21 cellular contexts compared by ENCODE assay signal in genomic region chr1:173097001-173097400, GRCh38. TPM values are rescaled to one million over a fixed set of nuclear protein-coding genes. Genes with fewer than 3 reads are reported as not detected.
DNase-seq lines count a peak whose midpoint lies in the region; ATAC-seq, FAIRE-seq and TF ChIP-seq lines count a peak whose summit lies in the region.
"Had no signal": no experiment of that assay in that cellular context is flagged by ENCODE, and none has a peak within 500 bp of the region (broad histone marks: within the 10 kb centered on the region; RNA-seq: fewer than 3 reads in every experiment).

No MANE protein-coding gene starts in this region.

- intact Hi-C loops in endothelial cell of umbilical vein (cut with micrococcal nuclease): no loop called here

- H3K79me2 ChIP-seq in endothelial cell of umbilical vein (ENCODE audit: control insufficient read depth, insufficient read depth, low read length) (no peaks in the 10 kb centered on the region), osteoblast (ENCODE audit: insufficient read depth, low read length) (no peaks in the 10 kb centered on the region)

- no peaks in the 10 kb centered on the region for H4K20me1 ChIP-seq in endothelial cell of umbilical vein (replicated peaks; ENCODE audit: control insufficient read depth, extremely low read depth, insufficient read depth, low read length)
- H4K20me1 ChIP-seq in osteoblast (ENCODE audit: insufficient read depth, low read length): no peaks in the 10 kb centered on the region
- H4K20me1 ChIP-seq: BLaER1 treated with 17β-estradiol and CSF1 and Interleukin-3, amounts not matched to agents 10 nM and 100 nM had no signal

- H2AFZ ChIP-seq in endothelial cell of umbilical vein (ENCODE audit: low read depth, low read length): no peak overlapping the region
- H2AFZ ChIP-seq in osteoblast (ENCODE audit: low read length): no peak overlapping the region

- no peaks in the 10 kb centered on the region for H3K9me3 ChIP-seq in endothelial cell of umbilical vein (replicated peaks; ENCODE audit: control insufficient read depth, insufficient read depth, low read length)
- no peaks in the 10 kb centered on the region for H3K9me3 ChIP-seq in osteoblast (ENCODE audit: low read depth, low read length)
- H3K9me3 ChIP-seq: MG63, Peyer's patch had no signal

- CTCF ChIA-PET in endothelial cell of umbilical vein (lab: Charles Lee): no interaction called here
- CTCF ChIA-PET in activated CD8-positive, alpha-beta T cell treated with anti-CD3 and anti-CD28 coated beads, Interleukin-2, amount 10 ng/mL, durations not matched to agents 7 days and 5 days (lab: Charles Lee): no interaction called here

- H3K4me3 Mint-ChIP-seq in activated CD8-positive, alpha-beta T cell treated with anti-CD3 and anti-CD28 coated beads, Interleukin-2, amount 10 ng/mL, durations not matched to agents 7 days and 5 days: no peak overlapping the region

- TF ChIP-seq CTCF in endothelial cell of umbilical vein (IDR thresholded peaks at IDR 0.05; ENCODE audit: extremely low read depth in 1 of 2, insufficient read depth in 1 of 2, low read depth in 1 of 2, low read length in 2 of 2): no peak
- no peak for TF ChIP-seq CTCF in osteoblast (IDR thresholded peaks at IDR 0.05; ENCODE audit: extremely low read depth, low read depth, low read length)

- H3K9me3 Mint-ChIP-seq in activated CD8-positive, alpha-beta T cell treated with anti-CD3 and anti-CD28 coated beads, Interleukin-2, amount 10 ng/mL, durations not matched to agents 7 days and 5 days (ENCODE audit: insufficient read depth): no peaks in the 10 kb centered on the region

- H3K27me3 Mint-ChIP-seq in activated CD8-positive, alpha-beta T cell treated with anti-CD3 and anti-CD28 coated beads, Interleukin-2, amount 10 ng/mL, durations not matched to agents 7 days and 5 days (ENCODE audit: low read depth): peaks cover 3% of the 10 kb centered on the region

- H3K4me2 ChIP-seq in endothelial cell of umbilical vein (ENCODE audit: insufficient read depth, low read length) (no peak overlapping the region), osteoblast (ENCODE audit: insufficient read depth, low read length) (no peak overlapping the region)

- no peak overlapping the region for H3K9ac ChIP-seq in endothelial cell of umbilical vein (replicated peaks; ENCODE audit: extremely low read depth, insufficient read depth, low read length)
- H3K9ac ChIP-seq: BLaER1 treated with 17β-estradiol and CSF1 and Interleukin-3, amounts not matched to agents 10 nM and 100 nM had no signal

- H3K27me3 ChIP-seq in endothelial cell of umbilical vein (ENCODE audit: control insufficient read depth in 2 of 2, insufficient read depth in 2 of 2, low read length in 2 of 2) (no peaks in the 10 kb centered on the region), osteoblast (ENCODE audit: insufficient read depth, low read length) (no peaks in the 10 kb centered on the region)
- H3K27me3 ChIP-seq: BLaER1 treated with 17β-estradiol and CSF1 and Interleukin-3, amounts not matched to agents 10 nM and 100 nM; MG63; Peyer's patch had no signal

- H3K36me3 ChIP-seq in endothelial cell of umbilical vein (ENCODE audit: control insufficient read depth in 2 of 2, extremely low read depth in 1 of 2, insufficient read depth in 2 of 2, low read length in 2 of 2): no peaks in the 10 kb centered on the region
- no peaks in the 10 kb centered on the region for H3K36me3 ChIP-seq in osteoblast (ENCODE audit: insufficient read depth, low read length)
- H3K36me3 ChIP-seq: BLaER1 treated with 17β-estradiol and CSF1 and Interleukin-3, amounts not matched to agents 10 nM and 100 nM; MG63; Peyer's patch had no signal

- no peak overlapping the region for H3K27ac Mint-ChIP-seq in activated CD8-positive, alpha-beta T cell treated with anti-CD3 and anti-CD28 coated beads, Interleukin-2, amount 10 ng/mL, durations not matched to agents 7 days and 5 days

- no TSS peak for BruUV-seq in endothelial cell of umbilical vein (replicated peaks; lab: Mats Ljungman, UMichigan)

- H3K4me1 ChIP-seq in endothelial cell of umbilical vein (ENCODE audit: control insufficient read depth, extremely low read depth, insufficient read depth, low read length): no peaks in the 10 kb centered on the region
- H3K4me1 ChIP-seq in osteoblast (ENCODE audit: insufficient read depth, low read length): peaks cover 19% of the 10 kb centered on the region
- H3K4me1 ChIP-seq: Peyer's patch had no signal

- TF ChIP-seq POLR2A in endothelial cell of umbilical vein (IDR thresholded peaks at IDR 0.05; ENCODE audit: low read depth, low read length): no peak

- no peaks in the 10 kb centered on the region for H3K36me3 Mint-ChIP-seq in activated CD8-positive, alpha-beta T cell treated with anti-CD3 and anti-CD28 coated beads, Interleukin-2, amount 10 ng/mL, durations not matched to agents 7 days and 5 days (ENCODE audit: low read depth)

- no peak overlapping the region for H3K4me3 ChIP-seq in endothelial cell of umbilical vein (replicated peaks in 1 of 3; ENCODE audit: insufficient read depth in 1 of 3, low read depth in 1 of 3, low read length in 3 of 3)
- H3K4me3 ChIP-seq in osteoblast (ENCODE audit: insufficient read depth, low read length): no peak overlapping the region
- H3K4me3 ChIP-seq: BLaER1 treated with 17β-estradiol and CSF1 and Interleukin-3, amounts not matched to agents 10 nM and 100 nM; GM12878; MG63; Peyer's patch had no signal

- no peak for FAIRE-seq in endothelial cell of umbilical vein (lab: Jason Lieb, UNC)
- FAIRE-seq: GM12878, GM18507 had no signal

- dilution Hi-C loops in endothelial cell of umbilical vein (cut with MboI; ENCODE audit: extremely low pct_ligation_motif_present, low sequenced_read_pairs): no loop called here

- no peak for ATAC-seq in GM18873 (IDR thresholded peaks at IDR 0.05; ENCODE audit: low FRiP score, unreplicated experiment)
- no peak for ATAC-seq in HG02623 (IDR thresholded peaks at IDR 0.05; ENCODE audit: unreplicated experiment)
- ATAC-seq in activated CD8-positive, alpha-beta T cell treated with anti-CD3 and anti-CD28 coated beads, Interleukin-2, amount 10 ng/mL, durations not matched to agents 7 days and 5 days: no peak
- ATAC-seq: GM12878, HCT116 had no signal

- peak; percentile 54 for DNase-seq in ELR (ENCODE audit: low read depth)
- peak; percentile 16 for DNase-seq in MV-4-11 (lab: John Stamatoyannopoulos, UW)
- peak; percentile 14 for DNase-seq in endothelial cell of umbilical vein (ENCODE audit: low read depth, low spot score)
- peak; percentile 38 for DNase-seq in osteoblast (ENCODE audit: insufficient read length, low spot score, missing footprints)
- no peak for DNase-seq in RPMI8226
- no peak for DNase-seq in activated CD8-positive, alpha-beta T cell treated with anti-CD3 and anti-CD28 coated beads, Interleukin-2, amount 10 ng/mL, durations not matched to agents 7 days and 5 days
- DNase-seq: DMS153, KG1, MG63, NCI-H1105, NCI-H187, NCI-H446 treated with DMSO at 0.1 percent for 48 hours, NCI-H774, Peyer's patch, SHP77 treated with DMSO at 0.1 percent for 48 hours had no signal

- POLR2A ChIA-PET in endothelial cell of umbilical vein (lab: Charles Lee): no interaction called here
- POLR2A ChIA-PET in activated CD8-positive, alpha-beta T cell treated with anti-CD3 and anti-CD28 coated beads, Interleukin-2, amount 10 ng/mL, durations not matched to agents 7 days and 5 days (lab: Charles Lee): no interaction called here

- no peaks in the 10 kb centered on the region for H3K9me1 ChIP-seq in endothelial cell of umbilical vein (replicated peaks; ENCODE audit: control insufficient read depth, extremely low read depth, insufficient read depth, low read length)

- no peaks in the 10 kb centered on the region for H3K4me1 Mint-ChIP-seq in activated CD8-positive, alpha-beta T cell treated with anti-CD3 and anti-CD28 coated beads, Interleukin-2, amount 10 ng/mL, durations not matched to agents 7 days and 5 days (ENCODE audit: low read depth)

- H3K27ac ChIP-seq in endothelial cell of umbilical vein (ENCODE audit: insufficient read depth, low read depth, low read length): no peak overlapping the region
- no peak overlapping the region for H3K27ac ChIP-seq in osteoblast (ENCODE audit: low read depth, low read length)
- H3K27ac ChIP-seq: Peyer's patch had no signal

TF ChIP-seq in endothelial cell of umbilical vein, 7 proteins besides CTCF, POLR2A, EP300 and RAD21:
- TF ChIP-seq MYC (IDR thresholded peaks at IDR 0.05; ENCODE audit: low read depth, low read length): no peak
- no peak for TF ChIP-seq FOS (IDR thresholded peaks at IDR 0.05; ENCODE audit: borderline replicate concordance, insufficient read depth, low read length)
- no peak for TF ChIP-seq GATA2 (IDR thresholded peaks at IDR 0.05; ENCODE audit: insufficient read depth, insufficient read length, low read depth, low read length)
- no peak for TF ChIP-seq EZH2 (IDR thresholded peaks at IDR 0.05; ENCODE audit: borderline replicate concordance, low read depth, low read length, severe bottlenecking)
- TF ChIP-seq MAX (IDR thresholded peaks at IDR 0.05; ENCODE audit: insufficient read depth, insufficient read length): no peak
- no peak for TF ChIP-seq POLR2AphosphoS5 (IDR thresholded peaks at IDR 0.05; ENCODE audit: insufficient read depth, low read depth, low read length)
- no peak for TF ChIP-seq JUN (IDR thresholded peaks at IDR 0.05; ENCODE audit: borderline replicate concordance, insufficient read depth, insufficient read length, low read depth)
TF ChIP-seq in endothelial cell of umbilical vein: peak in this region for 0.

RNA-seq across cellular contexts. Expression of gene TNFSF18, which starts 46.3 kb away (rescaled TPM):
- total RNA-seq in endothelial cell of umbilical vein: 39.4 and 39.9 TPM in 2 replicates
- polyA plus RNA-seq in endothelial cell of umbilical vein: 13.0 and 15.3 TPM in 2 replicates
- polyA plus RNA-seq in endothelial cell of umbilical vein (2011; cell fraction: cytosol; rRNA removed): 16.2 and 21.7 TPM in 2 replicates
- 11.4 and 11.5 TPM in 2 replicates for polyA plus RNA-seq in endothelial cell of umbilical vein (2011; cell fraction: nucleus; rRNA removed)
- polyA plus RNA-seq in endothelial cell of umbilical vein (2012): 17.0 and 34.3 TPM in 2 replicates
- 14.6 and 17.8 TPM in 2 replicates for polyA minus RNA-seq in endothelial cell of umbilical vein
- polyA minus RNA-seq in endothelial cell of umbilical vein (2011; cell fraction: cytosol; rRNA and poly(A)+ RNA removed): not detected
- polyA minus RNA-seq in endothelial cell of umbilical vein (2011; cell fraction: nucleus; rRNA and poly(A)+ RNA removed): 11.3 and 13.7 TPM in 2 replicates
- total RNA-seq in osteoblast: 0.29 and 0.36 TPM in 2 replicates
- total RNA-seq in activated CD8-positive, alpha-beta T cell treated with anti-CD3 and anti-CD28 coated beads, Interleukin-2, amount 10 ng/mL, durations not matched to agents 7 days and 5 days: not detected
- total RNA-seq: GM12878, Peyer's patch had no signal
- polyA plus RNA-seq: GM12878 had no signal

Comparison
In these comparisons a context has a peak if more than half of its experiments do, and no peak if none do; other contexts are left out.
1. DNase-seq: peak in ELR (single experiment), MV-4-11 (single experiment), endothelial cell of umbilical vein (single experiment) and osteoblast (single experiment); none in RPMI8226 (single experiment) and activated CD8-positive, alpha-beta T cell treated with anti-CD3 and anti-CD28 coated beads, Interleukin-2, amount 10 ng/mL, durations not matched to agents 7 days and 5 days (single experiment).
2. RNA of gene TNFSF18, which starts 46.3 kb away (total RNA-seq): 39.4 to 39.9 TPM in endothelial cell of umbilical vein; 0.29 to 0.36 TPM in osteoblast and not detected in activated CD8-positive, alpha-beta T cell treated with anti-CD3 and anti-CD28 coated beads, Interleukin-2, amount 10 ng/mL, durations not matched to agents 7 days and 5 days; every median in the first group is over 10 times any median in the second.